ENCODE assay signal across 29 cellular contexts in genomic region chr1:7093297-7093696, GRCh38.
"Had no signal": no experiment of that assay in that cellular context is flagged by ENCODE, and none has a peak within 500 bp of the region (broad histone marks: within the 10 kb centered on the region; RNA-seq: fewer than 3 reads in every experiment).

No MANE protein-coding gene starts in this region.

- ATAC-seq: activated CD8-positive, alpha-beta T cell treated with anti-CD3 and anti-CD28 coated beads for 36 hours; activated T-cell treated with anti-CD3 and anti-CD28 coated beads, Interleukin-2, amount 50 U/mL, for 72 hours; activated T-helper 17 cell treated with anti-CD3 and anti-CD28 coated beads, Interleukin-2, amount 50 U/mL, for 72 hours; K562; PC-3 had no signal

- DNase-seq: activated CD4-positive, alpha-beta T cell treated with anti-CD3 and anti-CD28 coated beads, Interleukin-2, amount 10 ng/mL, durations not matched to agents 24 days and 14 days; activated CD4-positive, alpha-beta T cell treated with anti-CD3 and anti-CD28 coated beads, Interleukin-2, amount 50 U/mL, for 4 hours; activated CD4-positive, CD25-positive, alpha-beta regulatory T cell treated with anti-CD3 and anti-CD28 coated beads, Interleukin-2, amount 50 U/mL, for 72 hours; activated CD8-positive, alpha-beta T cell treated with anti-CD3 and anti-CD28 coated beads for 36 hours; activated effector memory CD4-positive, alpha-beta T cell treated with anti-CD3 and anti-CD28 coated beads, Interleukin-2, amount 50 U/mL, for 16 hours; activated naive CD4-positive, alpha-beta T cell; activated naive CD4-positive, alpha-beta T cell treated with anti-CD3 and anti-CD28 coated beads, Interleukin-2, amount 50 U/mL, for 16 hours; activated naive CD8-positive, alpha-beta T cell treated with anti-CD3 and anti-CD28 coated beads for 36 hours; activated T-cell treated with anti-CD3 and anti-CD28 coated beads, Interleukin-2, amount 50 U/mL, for 1 hour; activated T-cell treated with anti-CD3 and anti-CD28 coated beads, Interleukin-2, amount 50 U/mL, for 72 hours; amniotic stem cell; brain microvascular endothelial cell; NCI-H1092 treated with DMSO at 0.1 percent for 48 hours; NCI-H1417 treated with DMSO at 0.1 percent for 48 hours; NCI-H187 treated with DMSO at 0.1 percent for 48 hours; NCI-H2081; NCI-H345; NCI-H510A; NCI-H526; NCI-H748 treated with DMSO at 0.1 percent for 48 hours; NK-92 treated with Interleukin-12 subunit alpha and Interleukin-12 subunit beta, amount 100 ng/mL, for 24 hours; PC-3; Peyer's patch; RPMI8226; SIG-M5 had no signal

- H3K36me3 ChIP-seq: brain microvascular endothelial cell, cardiac muscle cell, Peyer's patch had no signal

- H3K27me3 ChIP-seq: brain microvascular endothelial cell, Peyer's patch had no signal

- H3K4me1 ChIP-seq: Peyer's patch had no signal

- H3K4me3 ChIP-seq: cardiac muscle cell, K562, Peyer's patch, SK-N-MC had no signal

- H3K9me3 ChIP-seq: Peyer's patch had no signal

- H3K27ac ChIP-seq: brain microvascular endothelial cell, cardiac muscle cell, Peyer's patch, SK-N-MC had no signal
